ENCODE assay signal across 1 cellular context in the genomic region with DNA sequence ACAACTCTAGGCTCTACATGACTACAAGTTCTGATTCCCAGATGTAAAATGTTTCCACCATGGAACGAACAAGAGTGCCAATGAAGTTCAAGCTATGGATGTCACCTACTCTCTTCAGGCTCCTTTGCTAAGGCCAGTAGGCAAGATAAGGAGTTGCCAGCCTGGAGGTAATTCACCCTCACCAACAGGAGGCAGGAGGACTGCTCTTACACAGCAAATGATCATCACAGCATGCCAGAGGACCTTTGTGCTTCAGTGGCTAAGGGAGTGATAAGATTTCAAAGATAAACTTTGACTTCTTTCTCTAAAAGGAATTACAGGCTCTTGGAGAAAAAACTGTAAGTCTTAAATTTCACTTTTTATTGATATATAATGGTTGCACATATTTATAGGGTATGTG.
TF ChIP-seq lines count a peak whose summit lies in the region.

No MANE protein-coding gene starts in this region.

TF ChIP-seq in H1, 55 proteins besides CTCF, POLR2A, EP300 and RAD21:
- TF ChIP-seq CBX5 (IDR thresholded peaks at IDR 0.05; ENCODE audit: low read depth, low read length) (no peak), EZH2 (IDR thresholded peaks at IDR 0.05; ENCODE audit: low read depth, low read length, severe bottlenecking) (no peak), PHF8 (conservative IDR thresholded peaks at IDR 0.05; ENCODE audit: low read depth, low read length) (no peak)
